Comparison of ENCODE assay signal across 8 cellular contexts in the genomic region with DNA sequence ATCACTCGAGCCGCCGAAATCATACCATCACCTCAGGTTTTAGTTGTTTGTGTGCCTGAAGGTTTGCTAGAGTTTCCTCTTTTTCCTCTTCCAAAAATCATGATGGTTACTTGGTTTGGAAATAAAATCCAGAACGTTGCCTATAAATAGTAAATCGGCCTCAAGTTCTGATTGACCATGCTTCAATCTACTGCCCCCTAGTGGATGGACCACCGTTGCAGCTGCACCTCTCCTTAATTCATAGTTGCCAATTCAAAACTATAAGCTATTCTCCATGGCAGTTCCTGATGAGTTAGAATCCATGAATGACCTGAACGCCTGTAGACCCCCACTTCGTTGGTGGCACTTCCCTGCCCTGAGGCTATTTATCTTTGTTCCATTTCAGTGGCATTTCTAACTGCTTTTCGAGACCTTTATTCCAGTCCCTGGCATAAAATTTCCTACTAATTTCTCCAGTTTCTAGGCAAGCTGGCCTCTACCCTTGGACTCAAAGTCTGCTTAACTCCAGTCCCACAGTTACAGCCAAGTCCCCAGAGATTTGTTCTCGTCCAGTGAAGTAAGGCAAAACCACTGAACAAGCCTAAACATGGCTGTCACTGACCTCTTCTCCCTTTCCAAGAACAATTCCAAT.
DNase-seq lines count a peak whose midpoint lies in the region; ATAC-seq and TF ChIP-seq lines count a peak whose summit lies in the region.

No MANE protein-coding gene starts in this region.

- no peak overlapping the region for H3K4me3 Mint-ChIP-seq in WTC11

- no peak overlapping the region for H3K4me3 ChIP-seq in BJ (ENCODE audit: low read depth, low read length)
- H3K4me3 ChIP-seq in Loucy (ENCODE audit: low read length, poor library complexity, severe bottlenecking), result no peak overlapping the region
- no peak overlapping the region for H3K4me3 ChIP-seq in fibroblast of the aortic adventitia (ENCODE audit: low read depth, low read length)
- H3K4me3 ChIP-seq in neutrophil (ENCODE audit: low read depth in 1 of 2, low read length in 1 of 2), result no peak overlapping the region
- H3K4me3 ChIP-seq in effector memory CD4-positive, alpha-beta T cell (ENCODE audit: insufficient read depth, low read depth, low read length, poor library complexity, severe bottlenecking), result no peak overlapping the region

- H3K27me3 ChIP-seq in BJ (ENCODE audit: control insufficient read depth, insufficient read depth, low read length) (no peaks in the 10 kb centered on the region), Loucy (ENCODE audit: insufficient read depth, low read length, poor library complexity, severe bottlenecking) (no peaks in the 10 kb centered on the region), neutrophil (no peaks in the 10 kb centered on the region)
- H3K27me3 ChIP-seq in effector memory CD4-positive, alpha-beta T cell (replicated peaks; ENCODE audit: control insufficient read depth, insufficient read depth, low read length, poor library complexity, severe bottlenecking), result no peaks in the 10 kb centered on the region

- H3K4me1 Mint-ChIP-seq in WTC11, result peaks cover 6% of the 10 kb centered on the region

- peak; percentile 65 for ATAC-seq in WTC11
- no peak for ATAC-seq in GM18520 (IDR thresholded peaks at IDR 0.05; ENCODE audit: unreplicated experiment)

- H3K9me2 ChIP-seq in Loucy (replicated peaks; ENCODE audit: low read depth, low read length), result no peaks in the 10 kb centered on the region

- TF ChIP-seq CTCF in BJ (IDR thresholded peaks at IDR 0.05; ENCODE audit: insufficient read depth, low read depth, low read length), result peak; percentile 56
- TF ChIP-seq CTCF in GM13977 (IDR thresholded peaks at IDR 0.05; ENCODE audit: extremely low read depth, insufficient read depth, missing control alignments), result peak; percentile 85
- TF ChIP-seq CTCF in Loucy (conservative IDR thresholded peaks at IDR 0.05; ENCODE audit: low read length), result peak; percentile 73
- peak; percentile 80 for TF ChIP-seq CTCF in WTC11 (IDR thresholded peaks at IDR 0.05)
- TF ChIP-seq CTCF in fibroblast of the aortic adventitia (IDR thresholded peaks at IDR 0.05; ENCODE audit: insufficient read depth, low read length), result peak; percentile 78
- peak; percentile 60 for TF ChIP-seq CTCF in neutrophil (IDR thresholded peaks at IDR 0.05)

- H3K9me3 Mint-ChIP-seq in WTC11, result no peaks in the 10 kb centered on the region

- in situ Hi-C loops in GM13977 (cut with MboI; ENCODE audit: low pct_unique_long_range_greater_than_20kb, low sequenced_read_pairs, unreplicated experiment), result no loop called here

- no peak overlapping the region for H2AFZ ChIP-seq in Loucy (ENCODE audit: low read length)

- no peaks in the 10 kb centered on the region for H3F3A ChIP-seq in Loucy (ENCODE audit: low read depth)

- H3K4me1 ChIP-seq in Loucy (ENCODE audit: insufficient read depth, low read length, poor library complexity, severe bottlenecking) (no peaks in the 10 kb centered on the region), neutrophil (ENCODE audit: control insufficient read depth in 1 of 2, insufficient read depth in 1 of 2, low read depth in 1 of 2, low read length in 1 of 2) (no peaks in the 10 kb centered on the region)
- no peaks in the 10 kb centered on the region for H3K4me1 ChIP-seq in effector memory CD4-positive, alpha-beta T cell (ENCODE audit: control insufficient read depth, insufficient read depth, low read length, poor library complexity, severe bottlenecking)

- no peak overlapping the region for H3K9ac ChIP-seq in Loucy (ENCODE audit: low read depth, low read length, poor library complexity, severe bottlenecking)

- H3K27me3 Mint-ChIP-seq in WTC11 (ENCODE audit: low read depth), result no peaks in the 10 kb centered on the region

- no peaks in the 10 kb centered on the region for H3K79me2 ChIP-seq in Loucy (ENCODE audit: insufficient read depth, low read length)

- no peak overlapping the region for H3K4me2 ChIP-seq in Loucy (ENCODE audit: low read depth, low read length, poor library complexity, severe bottlenecking)

- H3K36me3 ChIP-seq in BJ (ENCODE audit: control insufficient read depth, insufficient read depth, low read length), result no peaks in the 10 kb centered on the region
- no peaks in the 10 kb centered on the region for H3K36me3 ChIP-seq in Loucy (ENCODE audit: insufficient read depth, low read length)
- no peaks in the 10 kb centered on the region for H3K36me3 ChIP-seq in neutrophil
- H3K36me3 ChIP-seq in effector memory CD4-positive, alpha-beta T cell (ENCODE audit: control insufficient read depth, insufficient read depth, low read length), result no peaks in the 10 kb centered on the region

- H3K27ac ChIP-seq in neutrophil, result no peak overlapping the region
- no peak overlapping the region for H3K27ac ChIP-seq in effector memory CD4-positive, alpha-beta T cell (ENCODE audit: insufficient read depth, low read length, poor library complexity, severe bottlenecking)

- H3K36me3 Mint-ChIP-seq in WTC11, result no peaks in the 10 kb centered on the region

- DNase-seq in BJ (ENCODE audit: low read depth), result no peak
- peak; percentile 44 for DNase-seq in GM13977 (ENCODE audit: low spot score)
- DNase-seq in WTC11 (ENCODE audit: low spot score), result peak; percentile 79
- DNase-seq in fibroblast of the aortic adventitia (ENCODE audit: low read depth), result peak; percentile 67
- DNase-seq in effector memory CD4-positive, alpha-beta T cell, result no peak

- H4K20me1 ChIP-seq in Loucy (ENCODE audit: insufficient read depth, low read length, poor library complexity, severe bottlenecking), result no peaks in the 10 kb centered on the region

- POLR2A ChIA-PET in BJ (lab: Charles Lee) (no interaction called here), WTC11 (lab: Charles Lee) (no interaction called here)

- H3K9me3 ChIP-seq in Loucy (ENCODE audit: insufficient read depth, low read depth, low read length) (no peaks in the 10 kb centered on the region), neutrophil (no peaks in the 10 kb centered on the region)
- no peaks in the 10 kb centered on the region for H3K9me3 ChIP-seq in effector memory CD4-positive, alpha-beta T cell (ENCODE audit: control insufficient read depth, low read length)

- H3K27ac Mint-ChIP-seq in WTC11, result no peak overlapping the region

- CTCF ChIA-PET in BJ (lab: Yijun Ruan, JAX) (interaction anchor here (0.8 to 1.4 kb wide), 4 partner anchors 10 to 20 kb away, joined by 3 to 7 read pairs (median 4); no protein-coding TSS in a partner anchor), WTC11 (lab: Charles Lee) (interaction anchor here (0.5 to 2.2 kb wide), 41 partner anchors 10 to 952 kb away, joined by 3 to 13 read pairs (median 3); no protein-coding TSS in a partner anchor)

TF ChIP-seq in WTC11, 78 proteins besides CTCF, POLR2A, EP300 and RAD21 (continues in another document):
- TF ChIP-seq FOXJ3 (CRISPR knock-in tag; IDR thresholded peaks at IDR 0.05; ENCODE audit: borderline replicate concordance), result no peak
- TF ChIP-seq, protein P1, sequence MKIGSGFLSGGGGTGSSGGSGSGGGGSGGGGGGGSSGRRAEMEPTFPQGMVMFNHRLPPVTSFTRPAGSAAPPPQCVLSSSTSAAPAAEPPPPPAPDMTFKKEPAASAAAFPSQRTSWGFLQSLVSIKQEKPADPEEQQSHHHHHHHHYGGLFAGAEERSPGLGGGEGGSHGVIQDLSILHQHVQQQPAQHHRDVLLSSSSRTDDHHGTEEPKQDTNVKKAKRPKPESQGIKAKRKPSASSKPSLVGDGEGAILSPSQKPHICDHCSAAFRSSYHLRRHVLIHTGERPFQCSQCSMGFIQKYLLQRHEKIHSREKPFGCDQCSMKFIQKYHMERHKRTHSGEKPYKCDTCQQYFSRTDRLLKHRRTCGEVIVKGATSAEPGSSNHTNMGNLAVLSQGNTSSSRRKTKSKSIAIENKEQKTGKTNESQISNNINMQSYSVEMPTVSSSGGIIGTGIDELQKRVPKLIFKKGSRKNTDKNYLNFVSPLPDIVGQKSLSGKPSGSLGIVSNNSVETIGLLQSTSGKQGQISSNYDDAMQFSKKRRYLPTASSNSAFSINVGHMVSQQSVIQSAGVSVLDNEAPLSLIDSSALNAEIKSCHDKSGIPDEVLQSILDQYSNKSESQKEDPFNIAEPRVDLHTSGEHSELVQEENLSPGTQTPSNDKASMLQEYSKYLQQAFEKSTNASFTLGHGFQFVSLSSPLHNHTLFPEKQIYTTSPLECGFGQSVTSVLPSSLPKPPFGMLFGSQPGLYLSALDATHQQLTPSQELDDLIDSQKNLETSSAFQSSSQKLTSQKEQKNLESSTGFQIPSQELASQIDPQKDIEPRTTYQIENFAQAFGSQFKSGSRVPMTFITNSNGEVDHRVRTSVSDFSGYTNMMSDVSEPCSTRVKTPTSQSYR (CRISPR knock-in tag; IDR thresholded peaks at IDR 0.05), result no peak
- TF ChIP-seq OVOL2 (CRISPR knock-in tag; IDR thresholded peaks at IDR 0.05; ENCODE audit: borderline replicate concordance), result no peak
- TF ChIP-seq RELA (CRISPR knock-in tag; IDR thresholded peaks at IDR 0.05; ENCODE audit: borderline replicate concordance), result no peak
- TF ChIP-seq CBFB (CRISPR knock-in tag; IDR thresholded peaks at IDR 0.05; ENCODE audit: low read depth), result no peak
- TF ChIP-seq, protein P2, sequence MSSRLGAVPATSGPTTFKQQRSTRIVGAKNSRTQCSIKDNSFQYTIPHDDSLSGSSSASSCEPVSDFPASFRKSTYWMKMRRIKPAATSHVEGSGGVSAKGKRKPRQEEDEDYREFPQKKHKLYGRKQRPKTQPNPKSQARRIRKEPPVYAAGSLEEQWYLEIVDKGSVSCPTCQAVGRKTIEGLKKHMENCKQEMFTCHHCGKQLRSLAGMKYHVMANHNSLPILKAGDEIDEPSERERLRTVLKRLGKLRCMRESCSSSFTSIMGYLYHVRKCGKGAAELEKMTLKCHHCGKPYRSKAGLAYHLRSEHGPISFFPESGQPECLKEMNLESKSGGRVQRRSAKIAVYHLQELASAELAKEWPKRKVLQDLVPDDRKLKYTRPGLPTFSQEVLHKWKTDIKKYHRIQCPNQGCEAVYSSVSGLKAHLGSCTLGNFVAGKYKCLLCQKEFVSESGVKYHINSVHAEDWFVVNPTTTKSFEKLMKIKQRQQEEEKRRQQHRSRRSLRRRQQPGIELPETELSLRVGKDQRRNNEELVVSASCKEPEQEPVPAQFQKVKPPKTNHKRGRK (CRISPR knock-in tag; IDR thresholded peaks at IDR 0.05; ENCODE audit: borderline replicate concordance), result no peak
- TF ChIP-seq TEAD1 (CRISPR knock-in tag; IDR thresholded peaks at IDR 0.05), result no peak
- no peak for TF ChIP-seq PRRX2 (CRISPR knock-in tag; IDR thresholded peaks at IDR 0.05)
- no peak for TF ChIP-seq IRF2 (CRISPR knock-in tag; IDR thresholded peaks at IDR 0.05; ENCODE audit: borderline replicate concordance, low read depth)
- no peak for TF ChIP-seq TP53 (CRISPR knock-in tag; IDR thresholded peaks at IDR 0.05)

Comparison
In these comparisons a context has a peak if more than half of its experiments do, and no peak if none do; other contexts are left out.
1. DNase-seq: peak in GM13977 (single experiment), WTC11 (single experiment) and fibroblast of the aortic adventitia (single experiment); none in BJ (single experiment) and effector memory CD4-positive, alpha-beta T cell (0 of 3).
2. Peak in every context shown above with its lines, with median percentiles within 50 percentile points of each other: CTCF ChIP-seq.